Comparison of ENCODE assay signal across 16 cellular contexts in the genomic region with DNA sequence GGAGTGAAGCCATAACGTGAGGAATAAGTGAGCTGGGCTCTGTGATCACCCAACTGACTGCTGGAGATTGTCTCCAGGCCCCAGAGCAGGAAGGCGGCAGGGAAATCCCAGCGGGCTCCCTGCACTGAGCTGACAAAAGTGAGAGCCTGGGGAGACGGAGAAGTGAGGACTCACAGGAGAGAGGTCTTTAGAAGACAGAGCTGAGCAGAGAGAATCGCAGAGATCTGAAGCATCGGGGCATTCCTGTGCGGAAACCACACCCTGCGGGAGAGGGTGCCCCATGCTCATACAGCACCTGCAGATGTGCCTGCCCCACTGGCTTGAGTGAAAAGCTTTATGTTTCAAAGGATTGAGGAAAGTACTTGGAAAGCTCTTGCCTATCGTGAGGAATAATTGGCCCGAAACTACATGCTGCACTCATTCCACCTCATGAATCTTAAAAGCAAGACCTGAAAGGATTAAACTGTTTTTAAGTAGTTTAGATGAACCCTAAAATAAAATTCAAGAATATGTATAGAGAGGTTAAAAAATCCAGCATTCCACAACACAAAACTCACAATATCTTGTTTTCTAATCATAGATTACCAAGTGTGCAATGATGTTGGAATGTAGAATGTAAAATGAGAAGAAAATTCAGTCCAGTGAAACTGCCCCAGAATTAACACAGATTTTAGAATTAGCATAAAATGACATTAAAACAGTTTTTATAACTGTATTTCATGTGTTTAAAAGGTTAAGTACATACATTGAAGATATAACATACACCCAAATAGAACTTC. TPM values are rescaled to one million over a fixed set of nuclear protein-coding genes. Genes with fewer than 3 reads are reported as not detected.
"Had no signal": no experiment of that assay in that cellular context is flagged by ENCODE, and none has a peak within 500 bp of the region (broad histone marks: within the 10 kb centered on the region; RNA-seq: fewer than 3 reads in every experiment).

No MANE protein-coding gene starts in this region.

- H3K4me1 ChIP-seq: left ventricle myocardium inferior, thyroid gland had no signal

- H3K36me3 Mint-ChIP-seq: memory B cell; stimulated activated effector memory CD8-positive, alpha-beta T cell treated with anti-CD3 and anti-CD28 coated beads, Interleukin-12 subunit alpha, Interleukin-12 subunit beta, amount 100 ng/mL, for 72 hours had no signal

- H3K4me1 Mint-ChIP-seq: activated B cell treated with CpG ODN at 0.5 μM for 24 hours; activated CD4-positive, alpha-beta T cell treated with anti-CD3 and anti-CD28 coated beads, Interleukin-2, amount 10 ng/mL, durations not matched to agents 24 days and 14 days; memory B cell; stimulated activated effector memory CD8-positive, alpha-beta T cell treated with anti-CD3 and anti-CD28 coated beads, Interleukin-12 subunit alpha, Interleukin-12 subunit beta, amount 100 ng/mL, for 72 hours had no signal

- H3K27ac ChIP-seq: left ventricle myocardium inferior, ovary, thyroid gland had no signal

- H3K9me3 ChIP-seq: ovary, thyroid gland had no signal

- H3K27ac Mint-ChIP-seq: activated B cell treated with CpG ODN at 0.5 μM for 24 hours; activated CD4-positive, alpha-beta T cell treated with anti-CD3 and anti-CD28 coated beads, Interleukin-2, amount 10 ng/mL, durations not matched to agents 24 days and 14 days; activated T-helper 1 cell treated with anti-CD3 and anti-CD28 coated beads, Interleukin-12 subunit alpha, Interleukin-12 subunit beta, Interleukin-2, Interleukin-4 antibody, amounts not matched to agents 30 ng/mL and 10 ng/mL and 1 ng/mL, durations not matched to agents 14 hours and 24 hours and 36 hours; memory B cell; nephron; stimulated activated effector memory CD8-positive, alpha-beta T cell treated with anti-CD3 and anti-CD28 coated beads, Interleukin-12 subunit alpha, Interleukin-12 subunit beta, amount 100 ng/mL, for 72 hours had no signal

- DNase-seq: activated B cell treated with CpG ODN at 0.5 μM for 24 hours; activated CD4-positive, alpha-beta T cell treated with anti-CD3 and anti-CD28 coated beads, Interleukin-2, amount 10 ng/mL, durations not matched to agents 24 days and 14 days; activated naive CD4-positive, alpha-beta T cell; caudate nucleus; effector CD8-positive, alpha-beta T cell; left ventricle myocardium inferior; ovary; retina; T-helper 1 cell; thyroid gland had no signal

- H3K4me3 Mint-ChIP-seq: activated B cell treated with CpG ODN at 0.5 μM for 24 hours; activated CD4-positive, alpha-beta T cell treated with anti-CD3 and anti-CD28 coated beads, Interleukin-2, amount 10 ng/mL, durations not matched to agents 24 days and 14 days; activated T-helper 1 cell treated with anti-CD3 and anti-CD28 coated beads, Interleukin-12 subunit alpha, Interleukin-12 subunit beta, Interleukin-2, Interleukin-4 antibody, amounts not matched to agents 30 ng/mL and 10 ng/mL and 1 ng/mL, durations not matched to agents 14 hours and 24 hours and 36 hours; memory B cell; nephron; stimulated activated effector memory CD8-positive, alpha-beta T cell treated with anti-CD3 and anti-CD28 coated beads, Interleukin-12 subunit alpha, Interleukin-12 subunit beta, amount 100 ng/mL, for 72 hours had no signal

- H3K4me3 ChIP-seq: coronary artery, left ventricle myocardium inferior, ovary, skin epidermis, thyroid gland had no signal

- H3K9me3 Mint-ChIP-seq: activated B cell treated with CpG ODN at 0.5 μM for 24 hours; activated CD4-positive, alpha-beta T cell treated with anti-CD3 and anti-CD28 coated beads, Interleukin-2, amount 10 ng/mL, durations not matched to agents 24 days and 14 days; activated T-helper 1 cell treated with anti-CD3 and anti-CD28 coated beads, Interleukin-12 subunit alpha, Interleukin-12 subunit beta, Interleukin-2, Interleukin-4 antibody, amounts not matched to agents 30 ng/mL and 10 ng/mL and 1 ng/mL, durations not matched to agents 14 hours and 24 hours and 36 hours; memory B cell; stimulated activated effector memory CD8-positive, alpha-beta T cell treated with anti-CD3 and anti-CD28 coated beads, Interleukin-12 subunit alpha, Interleukin-12 subunit beta, amount 100 ng/mL, for 72 hours had no signal

- H3K27me3 ChIP-seq: ovary, thyroid gland had no signal

- ATAC-seq: stimulated activated effector memory CD8-positive, alpha-beta T cell treated with anti-CD3 and anti-CD28 coated beads, Interleukin-12 subunit alpha, Interleukin-12 subunit beta, amount 100 ng/mL, for 72 hours had no signal

- H3K36me3 ChIP-seq: left ventricle myocardium inferior, ovary, thyroid gland had no signal

RNA-seq across cellular contexts. Expression of a gene that starts 17.7 kb away (rescaled TPM):
- total RNA-seq: activated B cell treated with CpG ODN at 0.5 μM for 24 hours; activated CD4-positive, alpha-beta T cell treated with anti-CD3 and anti-CD28 coated beads, Interleukin-2, amount 10 ng/mL, durations not matched to agents 24 days and 14 days; activated T-helper 1 cell treated with anti-CD3 and anti-CD28 coated beads, Interleukin-12 subunit alpha, Interleukin-12 subunit beta, Interleukin-2, Interleukin-4 antibody, amounts not matched to agents 30 ng/mL and 10 ng/mL and 1 ng/mL, durations not matched to agents 14 hours and 24 hours and 36 hours had no signal
